ENCODE assay signal across 13 cellular contexts in genomic region chr17:61331886-61332285, GRCh38.
"Had no signal": no experiment of that assay in that cellular context is flagged by ENCODE, and none has a peak within 500 bp of the region (broad histone marks: within the 10 kb centered on the region; RNA-seq: fewer than 3 reads in every experiment).

No MANE protein-coding gene starts in this region.

- H3K9me3 ChIP-seq: sigmoid colon had no signal

- H3K27me3 Mint-ChIP-seq: activated CD4-positive, alpha-beta memory T cell treated with anti-CD3 and anti-CD28 coated beads for 36 hours; brain; natural killer cell treated with Interleukin-12 subunit alpha and Interleukin-12 subunit beta and Interleukin-15 and Interleukin-18, amount 100 ng/mL, for 72 hours had no signal

- H3K27ac Mint-ChIP-seq: activated CD4-positive, alpha-beta memory T cell treated with anti-CD3 and anti-CD28 coated beads for 36 hours; activated naive CD4-positive, alpha-beta T cell treated with anti-CD3 and anti-CD28 coated beads, Interleukin-2, amount 50 U/mL, for 72 hours; natural killer cell treated with Interleukin-12 subunit alpha and Interleukin-12 subunit beta and Interleukin-15 and Interleukin-18, amount 100 ng/mL, for 72 hours had no signal

- H3K36me3 ChIP-seq: sigmoid colon had no signal

- H3K4me1 ChIP-seq: sigmoid colon had no signal

- DNase-seq: activated CD4-positive, alpha-beta memory T cell treated with anti-CD3 and anti-CD28 coated beads for 36 hours; activated effector memory CD4-positive, alpha-beta T cell treated with anti-CD3 and anti-CD28 coated beads, Interleukin-2, amount 50 U/mL, for 16 hours; activated T-cell treated with anti-CD3 and anti-CD28 coated beads, Interleukin-2, amount 50 U/mL, for 4 hours; amniotic stem cell; cerebellar nuclear complex; left colon; sigmoid colon; stimulated activated CD4-positive, alpha-beta T cell treated with anti-CD3 and anti-CD28 coated beads, Interleukin-12 subunit alpha, Interleukin-12 subunit beta, amount 100 ng/mL, for 4 hours; stimulated activated naive CD4-positive, alpha-beta T cell treated with Interleukin-2 at 50 U/mL for 16 hours; T-helper 9 cell had no signal

- H3K36me3 Mint-ChIP-seq: activated CD4-positive, alpha-beta memory T cell treated with anti-CD3 and anti-CD28 coated beads for 36 hours; activated naive CD4-positive, alpha-beta T cell treated with anti-CD3 and anti-CD28 coated beads, Interleukin-2, amount 50 U/mL, for 72 hours; brain; natural killer cell treated with Interleukin-12 subunit alpha and Interleukin-12 subunit beta and Interleukin-15 and Interleukin-18, amount 100 ng/mL, for 72 hours had no signal

- H3K4me3 ChIP-seq: sigmoid colon had no signal

- H3K9me3 Mint-ChIP-seq: activated CD4-positive, alpha-beta memory T cell treated with anti-CD3 and anti-CD28 coated beads for 36 hours; activated naive CD4-positive, alpha-beta T cell treated with anti-CD3 and anti-CD28 coated beads, Interleukin-2, amount 50 U/mL, for 72 hours; activated T-cell treated with anti-CD3 and anti-CD28 coated beads, Interleukin-2, amount 50 U/mL, for 4 hours; brain; natural killer cell treated with Interleukin-12 subunit alpha and Interleukin-12 subunit beta and Interleukin-15 and Interleukin-18, amount 100 ng/mL, for 72 hours had no signal

- H3K4me3 Mint-ChIP-seq: activated CD4-positive, alpha-beta memory T cell treated with anti-CD3 and anti-CD28 coated beads for 36 hours; activated T-cell treated with anti-CD3 and anti-CD28 coated beads, Interleukin-2, amount 50 U/mL, for 4 hours; brain; natural killer cell treated with Interleukin-12 subunit alpha and Interleukin-12 subunit beta and Interleukin-15 and Interleukin-18, amount 100 ng/mL, for 72 hours had no signal
